ENCODE assay signal across 18 cellular contexts in the genomic region with DNA sequence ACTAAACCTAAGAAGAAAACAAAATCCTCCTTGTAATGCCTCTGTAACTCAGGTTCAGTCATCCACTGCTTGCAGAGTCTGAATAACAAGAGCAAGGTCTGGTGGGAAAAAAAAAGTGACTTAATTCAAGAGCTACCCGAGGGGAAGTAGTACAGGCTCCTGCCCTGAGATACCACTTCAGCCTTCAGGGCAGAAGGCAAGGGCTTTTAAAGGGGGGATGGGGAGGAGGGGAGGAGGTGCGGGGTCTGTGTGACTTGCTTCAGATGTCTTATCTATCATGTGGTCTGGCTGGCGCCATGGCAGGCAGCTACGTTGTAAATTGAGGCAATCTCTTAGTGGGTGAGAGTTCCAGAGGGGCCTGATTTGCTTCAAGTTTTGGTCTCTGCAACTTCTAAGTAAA.
A peak's percentile ranks its signal among the peaks of the same experiment; 100 is the strongest.
DNase-seq lines count a peak whose midpoint lies in the region; ATAC-seq and TF ChIP-seq lines count a peak whose summit lies in the region.
"Had no signal": no experiment of that assay in that cellular context is flagged by ENCODE, and none has a peak within 500 bp of the region (broad histone marks: within the 10 kb centered on the region; RNA-seq: fewer than 3 reads in every experiment).

No MANE protein-coding gene starts in this region.

- H3K9me3 Mint-ChIP-seq in endodermal cell (no peaks in the 10 kb centered on the region), progenitor cell of endocrine pancreas (ENCODE audit: low read depth) (no peaks in the 10 kb centered on the region)
- H3K9me3 Mint-ChIP-seq: CD14-positive monocyte, naive B cell had no signal

- no peaks in the 10 kb centered on the region for H3K27me3 ChIP-seq in endodermal cell (ENCODE audit: control insufficient read depth, insufficient read depth, low read length, poor library complexity, severe bottlenecking)
- H3K27me3 ChIP-seq: tibial artery had no signal

- H3K4me3 ChIP-seq in NB4 (ENCODE audit: low read depth, low read length) (no peak overlapping the region), endodermal cell (ENCODE audit: low read length) (no peak overlapping the region)
- H3K4me3 ChIP-seq: tibial artery had no signal

- H3K36me3 ChIP-seq in endodermal cell (ENCODE audit: control insufficient read depth, insufficient read depth, low read length): no peaks in the 10 kb centered on the region
- H3K36me3 ChIP-seq: tibial artery, WERI-Rb-1 had no signal

- H3K4me1 Mint-ChIP-seq in endodermal cell (peaks cover 32% of the 10 kb centered on the region), progenitor cell of endocrine pancreas (ENCODE audit: low read depth) (peaks cover 19% of the 10 kb centered on the region)
- H3K4me1 Mint-ChIP-seq: naive B cell had no signal

- no peak for TF ChIP-seq POLR2A in NB4 (IDR thresholded peaks at IDR 0.05; ENCODE audit: extremely low read depth, insufficient read length)

- no peak for ATAC-seq in HG02759 (IDR thresholded peaks at IDR 0.05; ENCODE audit: unreplicated experiment)

- H3K27me3 Mint-ChIP-seq in endodermal cell (ENCODE audit: insufficient read depth) (no peaks in the 10 kb centered on the region), progenitor cell of endocrine pancreas (no peaks in the 10 kb centered on the region)
- H3K27me3 Mint-ChIP-seq: naive B cell had no signal

- peak; percentile 49 for DNase-seq in NCI-H82 (lab: John Stamatoyannopoulos, UW)
- no peak for DNase-seq in NCI-H82 treated with DMSO at 0.1 percent for 48 hours (lab: John Stamatoyannopoulos, UW; ENCODE audit: unreplicated experiment)
- DNase-seq in NB4 (ENCODE audit: low read depth): peak; percentile 53
- peak; percentile 76 for DNase-seq in endodermal cell
- no peak for DNase-seq in progenitor cell of endocrine pancreas (ENCODE audit: low spot score, unreplicated experiment)
- DNase-seq in midbrain (lab: John Stamatoyannopoulos, UW): no peak
- no peak for DNase-seq in RKO (ENCODE audit: low spot score)
- DNase-seq: amygdala, DMS79 treated with DMSO at 0.1 percent for 48 hours, naive B cell, NCI-H2029, NCI-H510A treated with DMSO at 0.1 percent for 48 hours, posterior cingulate gyrus, SW 1271, tibial artery, WERI-Rb-1 had no signal

- H3K27ac Mint-ChIP-seq in endodermal cell: peak overlapping the region; percentile 52
- H3K27ac Mint-ChIP-seq in progenitor cell of endocrine pancreas: peak overlapping the region; percentile 94
- H3K27ac Mint-ChIP-seq: CD14-positive monocyte, naive B cell had no signal

- H3K4me1 ChIP-seq in endodermal cell (ENCODE audit: control insufficient read depth, insufficient read depth, low read length): peaks cover 5% of the 10 kb centered on the region
- H3K4me1 ChIP-seq: tibial artery had no signal

- no peaks in the 10 kb centered on the region for H3K9me3 ChIP-seq in endodermal cell (ENCODE audit: control insufficient read depth, low read length)
- H3K9me3 ChIP-seq: tibial artery had no signal

- no peak overlapping the region for H3K27ac ChIP-seq in endodermal cell (ENCODE audit: low read depth, low read length)
- H3K27ac ChIP-seq: tibial artery, WERI-Rb-1 had no signal

- H3K4me3 Mint-ChIP-seq in endodermal cell (peak overlapping the region; percentile 15), progenitor cell of endocrine pancreas (ENCODE audit: low read depth) (no peak overlapping the region)
- H3K4me3 Mint-ChIP-seq: CD14-positive monocyte, naive B cell had no signal

- no peak overlapping the region for H3K9ac ChIP-seq in endodermal cell (ENCODE audit: extremely low read depth, low read length, poor library complexity, severe bottlenecking)

- WGBS in endodermal cell (ENCODE audit: insufficient coverage in 1 of 2, insufficient read length in 1 of 2), 2 experiments: 51% methylated on average over 4 of the region's 4 CpGs; no CpG with 5 or more reads in 1 of the 2 experiments

- no peaks in the 10 kb centered on the region for H3K36me3 Mint-ChIP-seq in endodermal cell (ENCODE audit: low read depth)
- no peaks in the 10 kb centered on the region for H3K36me3 Mint-ChIP-seq in progenitor cell of endocrine pancreas (ENCODE audit: insufficient read depth)
- H3K36me3 Mint-ChIP-seq: CD14-positive monocyte, naive B cell had no signal

- TF ChIP-seq CTCF in NB4 (IDR thresholded peaks at IDR 0.05; ENCODE audit: low read depth, low read length) (no peak), endodermal cell (conservative IDR thresholded peaks at IDR 0.05) (no peak), progenitor cell of endocrine pancreas (IDR thresholded peaks at IDR 0.05; ENCODE audit: unreplicated experiment) (no peak)

Comparison
In these comparisons a context has a peak if more than half of its experiments do, and no peak if none do; other contexts are left out.
1. DNase-seq: peak in NCI-H82 (single experiment), NB4 (single experiment) and endodermal cell (single experiment); none in NCI-H82 treated with DMSO at 0.1 percent for 48 hours (single experiment), progenitor cell of endocrine pancreas (single experiment), midbrain (single experiment) and RKO (single experiment).